In genomic region chr12:96136129-96136528, GRCh38 we compare ENCODE assay signal across 11 cellular contexts. TPM values are rescaled to one million over a fixed set of nuclear protein-coding genes. Genes with fewer than 3 reads are reported as not detected.
DNase-seq lines count a peak whose midpoint lies in the region; ATAC-seq, FAIRE-seq and TF ChIP-seq lines count a peak whose summit lies in the region.
"Had no signal": no experiment of that assay in that cellular context is flagged by ENCODE, and none has a peak within 500 bp of the region (broad histone marks: within the 10 kb centered on the region; RNA-seq: fewer than 3 reads in every experiment).

No MANE protein-coding gene starts in this region.

- TF ChIP-seq CTCF in H1 (IDR thresholded peaks at IDR 0.05; ENCODE audit: control extremely low read depth in 1 of 3, insufficient read depth in 1 of 3, low read depth in 1 of 3, low read length in 3 of 3) (no peak), omental fat pad (IDR thresholded peaks at IDR 0.05) (no peak)

- POLR2A ChIA-PET in H1 (lab: Charles Lee; ENCODE audit: partially characterized antibody) = no interaction called here

- H3K9ac ChIP-seq in BLaER1 treated with 17β-estradiol and CSF1 and Interleukin-3, amounts not matched to agents 10 nM and 100 nM = no peak overlapping the region; a peak in 1 of 22 replicates
- no peak overlapping the region for H3K9ac ChIP-seq in H1 (replicated peaks in 1 of 4; ENCODE audit: extremely low read depth in 1 of 4, low read depth in 3 of 4, low read length in 3 of 4)

- no peaks in the 10 kb centered on the region for H3K79me2 ChIP-seq in H1 (ENCODE audit: control insufficient read depth in 1 of 2, insufficient read depth in 2 of 2, low read length in 2 of 2)

- no peak overlapping the region for H2AK5ac ChIP-seq in H1 (ENCODE audit: low read depth, low read length)

- no peak overlapping the region; the same call in 1 of the 2 replicates for H2BK15ac ChIP-seq in H1 (ENCODE audit: low read length)

- no peak overlapping the region for H4K5ac ChIP-seq in H1 (ENCODE audit: insufficient read length, low read depth, low read length)

- no peak overlapping the region for H3K14ac ChIP-seq in H1 (ENCODE audit: insufficient read length)

- no peaks in the 10 kb centered on the region; the same call in 1 of the 2 replicates for H3K79me1 ChIP-seq in H1 (ENCODE audit: low read depth, low read length)

- DNase-seq in NCI-H226 (peak; percentile 53), H1 (ENCODE audit: low read depth in 1 of 2, low spot score in 2 of 2) (no peak), omental fat pad (ENCODE audit: low spot score) (no peak), DMS114 treated with DMSO at 0.1 percent for 48 hours (lab: John Stamatoyannopoulos, UW; ENCODE audit: unreplicated experiment) (no peak)
- DNase-seq in activated CD4-positive, CD25-positive, alpha-beta regulatory T cell treated with anti-CD3 and anti-CD28 coated beads, Interleukin-2, amount 50 U/mL, for 72 hours = no peak
- DNase-seq in activated naive CD4-positive, alpha-beta T cell (lab: John Stamatoyannopoulos, UW) = no peak
- DNase-seq: DND-41, NCI-H2227 treated with DMSO at 0.1 percent for 48 hours, posterior cingulate gyrus had no signal

- no peak overlapping the region for H2BK120ac ChIP-seq in H1 (replicated peaks; ENCODE audit: low read depth, low read length)

- FAIRE-seq in H1 (lab: Jason Lieb, UNC) = no peak

- H3K27me3 ChIP-seq in BLaER1 treated with 17β-estradiol and CSF1 and Interleukin-3, amounts not matched to agents 10 nM and 100 nM = peaks cover 0 to 6% (median 0%) of the 10 kb centered on the region in 11 experiments; a peak in 1 of 22 replicates
- H3K27me3 ChIP-seq in H1 (replicated peaks in 1 of 4; ENCODE audit: control insufficient read depth in 3 of 4, extremely low read depth in 1 of 4, insufficient read depth in 3 of 4, low read length in 3 of 4) = no peaks in the 10 kb centered on the region

- no peak overlapping the region for H3K56ac ChIP-seq in H1 (replicated peaks; ENCODE audit: insufficient read length, low read depth, low read length)

- peak overlapping the region; percentile 71; the same call in 1 of the 2 replicates for H2BK12ac ChIP-seq in H1 (ENCODE audit: low read depth, low read length)

- no peak overlapping the region for H4K8ac ChIP-seq in H1 (ENCODE audit: extremely low read depth, insufficient read depth, low read length)

- no peaks in the 10 kb centered on the region for H4K20me1 ChIP-seq in BLaER1 treated with 17β-estradiol and CSF1 and Interleukin-3, amounts not matched to agents 10 nM and 100 nM
- no peaks in the 10 kb centered on the region for H4K20me1 ChIP-seq in H1 (replicated peaks in 1 of 2; ENCODE audit: control insufficient read depth in 1 of 2, insufficient read depth in 2 of 2, low read length in 2 of 2)

- H2BK5ac ChIP-seq in H1 (ENCODE audit: low read depth, low read length) = no peak overlapping the region

- peak overlapping the region in 5 of 11 experiments; percentile 0 to 57 (median 44); a peak in 8 of 22 replicates for H3K27ac ChIP-seq in BLaER1 treated with 17β-estradiol and CSF1 and Interleukin-3, amounts not matched to agents 10 nM and 100 nM
- H3K27ac ChIP-seq in H1 (ENCODE audit: low read depth, low read length) = no peak overlapping the region

- ATAC-seq in omental fat pad (ENCODE audit: low FRiP score) = peak; percentile 65
- no peak for ATAC-seq in HG03045 (IDR thresholded peaks at IDR 0.05; ENCODE audit: unreplicated experiment)

- no peak for TF ChIP-seq EP300 in H1 (IDR thresholded peaks at IDR 0.05; ENCODE audit: borderline replicate concordance in 1 of 2, low read depth in 2 of 2, low read length in 2 of 2)

- no peak overlapping the region for H2AFZ ChIP-seq in H1 (ENCODE audit: low read length)

- no peak overlapping the region for H3K4ac ChIP-seq in H1 (replicated peaks; ENCODE audit: insufficient read length, low read depth, low read length)

- H2BK20ac ChIP-seq in H1 (ENCODE audit: low read length) = no peak overlapping the region

- no peak for TF ChIP-seq RAD21 in H1 (IDR thresholded peaks at IDR 0.05 in 1 of 2, conservative IDR thresholded peaks at IDR 0.05 in 1 of 2; ENCODE audit: low read depth in 2 of 2, low read length in 2 of 2)

- no peak overlapping the region for H3K23ac ChIP-seq in H1 (ENCODE audit: insufficient read length)

- peaks cover 33 to 67% (median 62%) of the 10 kb centered on the region in 10 experiments for H3K4me1 ChIP-seq in BLaER1 treated with 17β-estradiol and CSF1 and Interleukin-3, amounts not matched to agents 10 nM and 100 nM
- H3K4me1 ChIP-seq in H1 (replicated peaks in 1 of 4; ENCODE audit: control insufficient read depth in 3 of 4, insufficient read depth in 4 of 4, low read length in 3 of 4) = no peaks in the 10 kb centered on the region; a peak in 1 of 7 replicates

- H3K18ac ChIP-seq in H1 (ENCODE audit: extremely low read depth, low read length) = 0 out of 2 replicates have a peak overlapping the region, but pooled peaks have one; percentile 24

- H3K4me2 ChIP-seq in BLaER1 treated with 17β-estradiol and CSF1 and Interleukin-3, amounts not matched to agents 10 nM and 100 nM = peak overlapping the region; percentile 6 to 81 (median 67); a peak in 20 of 22 replicates
- no peak overlapping the region for H3K4me2 ChIP-seq in H1 (ENCODE audit: insufficient read depth in 1 of 2, low read depth in 2 of 2, low read length in 2 of 2)

- no peak overlapping the region for H3K4me3 ChIP-seq in BLaER1 treated with 17β-estradiol and CSF1 and Interleukin-3, amounts not matched to agents 10 nM and 100 nM
- no peak overlapping the region for H3K4me3 ChIP-seq in H1 (ENCODE audit: extremely low read depth in 1 of 4, insufficient read depth in 2 of 4, low read depth in 3 of 4, low read length in 4 of 4)

- H4K91ac ChIP-seq in H1 (replicated peaks; ENCODE audit: insufficient read length, low read length) = peak overlapping the region; percentile 16

- no peaks in the 10 kb centered on the region for H3K23me2 ChIP-seq in H1 (ENCODE audit: low read depth, low read length)

- no peak for TF ChIP-seq POLR2A in H1 (IDR thresholded peaks at IDR 0.05; ENCODE audit: control extremely low read depth in 1 of 2, low read depth in 2 of 2, low read length in 2 of 2)

- H3K36me3 ChIP-seq in BLaER1 treated with 17β-estradiol and CSF1 and Interleukin-3, amounts not matched to agents 10 nM and 100 nM = no peaks in the 10 kb centered on the region
- H3K36me3 ChIP-seq in H1 (ENCODE audit: control insufficient read depth in 2 of 4, insufficient read depth in 4 of 4, low read length in 3 of 4) = no peaks in the 10 kb centered on the region

- CTCF ChIA-PET in H1 (lab: Charles Lee; ENCODE audit: partially characterized antibody) = interaction anchor here (1.3 kb wide), 1 partner anchor 218 kb away, joined by 3 read pairs; no protein-coding TSS in a partner anchor

- H3K9me3 ChIP-seq in BLaER1 treated with 17β-estradiol and CSF1 and Interleukin-3, amounts not matched to agents 10 nM and 100 nM (replicated peaks in 1 of 11) = peaks cover 0 to 11% (median 0%) of the 10 kb centered on the region in 11 experiments; a peak in 3 of 22 replicates
- H3K9me3 ChIP-seq in H1 (ENCODE audit: insufficient read depth in 2 of 2, low read depth in 1 of 2, low read length in 1 of 2) = no peaks in the 10 kb centered on the region

- 90% methylated on average over 3 of the region's 3 CpGs; no CpG with 5 or more reads in 1 of the 2 experiments for WGBS in H1 (ENCODE audit: extremely low coverage in 1 of 2, insufficient coverage in 1 of 2, insufficient read length in 1 of 2, insufficient replicate concordance in 2 of 2, low coverage in 1 of 2, low lambda C conversion rate in 2 of 2, missing lambda C conversion rate in 1 of 2), 2 experiments

TF ChIP-seq in H1, 55 proteins besides CTCF, POLR2A, EP300 and RAD21:
- TF ChIP-seq CHD2 (IDR thresholded peaks at IDR 0.05; ENCODE audit: low read length) = no peak
- 0 out of 2 replicates have a peak, but pooled peaks have one; percentile 15 for TF ChIP-seq TEAD4 (IDR thresholded peaks at IDR 0.05; ENCODE audit: low read depth, low read length)
- no peak for TF ChIP-seq ASH2L (IDR thresholded peaks at IDR 0.05; ENCODE audit: low read length)
- no peak for TF ChIP-seq JUND (IDR thresholded peaks at IDR 0.05; ENCODE audit: low read length)
- no peak for TF ChIP-seq HDAC6 (IDR thresholded peaks at IDR 0.05; ENCODE audit: low read depth, low read length)

RNA-seq across cellular contexts. Expression of gene ELK3, which starts 58.0 kb away (rescaled TPM):
- total RNA-seq in H1 (2021; fragmentation: NEBNext Ultra II Directional; extraction: Animal tissue kit (Norgen Biotek cat#: 25700)) = 13.3 and 14.3 TPM in 2 replicates
- polyA plus RNA-seq in H1 (2011; rRNA removed) = 3.5 and 4.4 TPM in 2 replicates
- polyA plus RNA-seq in H1 (2011; cell fraction: cytosol; rRNA removed) = 3.7 TPM
- polyA plus RNA-seq in H1 (2011; cell fraction: nucleus; rRNA removed) = 29.8 TPM
- 5.1 to 7.2 TPM (median 6.9 TPM) in 4 replicates for polyA plus RNA-seq in H1 (2012, experiment 1 of 2)
- polyA plus RNA-seq in H1 (2012, experiment 2 of 2) = 0.77 TPM
- 20.7 TPM for polyA plus RNA-seq in H1 (2013, experiment 1 of 2)
- 19.2 TPM for polyA plus RNA-seq in H1 (2013, experiment 2 of 2)
- 8.6 and 9.1 TPM in 2 replicates for polyA minus RNA-seq in H1 (2011; rRNA and poly(A)+ RNA removed)
- polyA minus RNA-seq in H1 (2011; cell fraction: cytosol; rRNA and poly(A)+ RNA removed) = 6.9 TPM
- 15.2 TPM for polyA minus RNA-seq in H1 (2011; cell fraction: nucleus; rRNA and poly(A)+ RNA removed)
- total RNA-seq in omental fat pad = 10 to 100 TPM; 22.4 to 69.7 (median 37.9) TPM

Comparison
In these comparisons a context has a peak if more than half of its experiments do, and no peak if none do; other contexts are left out.
1. H3K4me2 ChIP-seq: peak in BLaER1 treated with 17β-estradiol and CSF1 and Interleukin-3, amounts not matched to agents 10 nM and 100 nM (11 of 11); none in H1 (0 of 2).